ENCODE assay signal across 1 cellular context in genomic region chr11:46254135-46254491, GRCh38.
A peak's percentile ranks its signal among the peaks of the same experiment; 100 is the strongest.
TF ChIP-seq lines count a peak whose summit lies in the region.

No MANE protein-coding gene starts in this region.

TF ChIP-seq in HepG2, 621 proteins besides CTCF, POLR2A, EP300 and RAD21 (continued from another document and continues in another):
- no peak for TF ChIP-seq ZNF646 (CRISPR knock-in tag; IDR thresholded peaks at IDR 0.05)
- TF ChIP-seq ZNF639 (CRISPR knock-in tag; conservative IDR thresholded peaks at IDR 0.05), result no peak
- TF ChIP-seq DNMT3B (CRISPR knock-in tag; conservative IDR thresholded peaks at IDR 0.05), result no peak
- no peak for TF ChIP-seq ZBTB49 (CRISPR knock-in tag; IDR thresholded peaks at IDR 0.05; ENCODE audit: borderline replicate concordance)
- peak; percentile 44 for TF ChIP-seq ETV5 (CRISPR knock-in tag; IDR thresholded peaks at IDR 0.05; ENCODE audit: borderline replicate concordance)
- no peak for TF ChIP-seq ETS1 (CRISPR knock-in tag; IDR thresholded peaks at IDR 0.05)
- TF ChIP-seq ZNF607 (CRISPR knock-in tag; IDR thresholded peaks at IDR 0.05; ENCODE audit: borderline replicate concordance), result no peak
- TF ChIP-seq ZNF230 (CRISPR knock-in tag; IDR thresholded peaks at IDR 0.05), result no peak
- TF ChIP-seq TBX2 (CRISPR knock-in tag; IDR thresholded peaks at IDR 0.05; ENCODE audit: borderline replicate concordance), result peak; percentile 38; the same call in 1 of the 2 replicates
- TF ChIP-seq ZNF414 (CRISPR knock-in tag; IDR thresholded peaks at IDR 0.05), result no peak
- no peak for TF ChIP-seq ZNF274 (CRISPR knock-in tag; IDR thresholded peaks at IDR 0.05)
- no peak for TF ChIP-seq KDM1A (CRISPR knock-in tag; IDR thresholded peaks at IDR 0.05)
- no peak for TF ChIP-seq TFDP2 (CRISPR knock-in tag; IDR thresholded peaks at IDR 0.05)
- no peak for TF ChIP-seq NR1H2 (CRISPR knock-in tag; IDR thresholded peaks at IDR 0.05; ENCODE audit: borderline replicate concordance, low read depth)
- TF ChIP-seq ZBTB26 (CRISPR knock-in tag; IDR thresholded peaks at IDR 0.05; ENCODE audit: borderline replicate concordance), result no peak
- no peak for TF ChIP-seq FOXC1 (CRISPR knock-in tag; IDR thresholded peaks at IDR 0.05; ENCODE audit: borderline replicate concordance)
- no peak for TF ChIP-seq MAZ (IDR thresholded peaks at IDR 0.05; ENCODE audit: borderline replicate concordance, low read depth, low read length)
- 0 out of 2 replicates have a peak, but pooled peaks have one; percentile 25 for TF ChIP-seq MAZ (CRISPR knock-in tag; IDR thresholded peaks at IDR 0.05; ENCODE audit: low read depth)
- TF ChIP-seq U2AF2 (IDR thresholded peaks at IDR 0.05; ENCODE audit: low read depth, low read length), result no peak
- no peak for TF ChIP-seq STAG1 (CRISPR knock-in tag; IDR thresholded peaks at IDR 0.05)
- peak; percentile 55; the same call in 1 of the 2 replicates for TF ChIP-seq ZNF788 (CRISPR knock-in tag; IDR thresholded peaks at IDR 0.05; ENCODE audit: borderline replicate concordance)
- TF ChIP-seq ZNF18 (CRISPR knock-in tag; IDR thresholded peaks at IDR 0.05; ENCODE audit: insufficient replicate concordance), result peak; percentile 39
- no peak for TF ChIP-seq NPAS2 (CRISPR knock-in tag; IDR thresholded peaks at IDR 0.05; ENCODE audit: borderline replicate concordance)
- TF ChIP-seq ATF5 (CRISPR knock-in tag; IDR thresholded peaks at IDR 0.05; ENCODE audit: low read depth), result no peak
- TF ChIP-seq XRCC5 (optimal IDR thresholded peaks at IDR 0.05; ENCODE audit: low read length), result peak; percentile 52
- no peak for TF ChIP-seq NR0B2 (CRISPR knock-in tag; IDR thresholded peaks at IDR 0.05)
- TF ChIP-seq ZNF772 (CRISPR knock-in tag; IDR thresholded peaks at IDR 0.05), result peak; percentile 48
- TF ChIP-seq GZF1 (CRISPR knock-in tag; IDR thresholded peaks at IDR 0.05), result no peak
- TF ChIP-seq ELF3 (CRISPR knock-in tag; IDR thresholded peaks at IDR 0.05), result 0 out of 2 replicates have a peak, but pooled peaks have one; percentile 26
- no peak for TF ChIP-seq ZNF776 (CRISPR knock-in tag; IDR thresholded peaks at IDR 0.05)
- no peak for TF ChIP-seq ZNF432 (CRISPR knock-in tag; IDR thresholded peaks at IDR 0.05; ENCODE audit: borderline replicate concordance)
- no peak for TF ChIP-seq NONO (IDR thresholded peaks at IDR 0.05)
- peak; percentile 26; the same call in 1 of the 2 replicates for TF ChIP-seq NONO (CRISPR knock-in tag; conservative IDR thresholded peaks at IDR 0.05)
- peak; percentile 32; the same call in 1 of the 2 replicates for TF ChIP-seq UBTF (CRISPR knock-in tag; IDR thresholded peaks at IDR 0.05)
- TF ChIP-seq ZNF33A (CRISPR knock-in tag; IDR thresholded peaks at IDR 0.05; ENCODE audit: borderline replicate concordance), result no peak
- no peak for TF ChIP-seq ZNF275 (CRISPR knock-in tag; IDR thresholded peaks at IDR 0.05; ENCODE audit: borderline replicate concordance)
